ENCODE assay signal across 11 cellular contexts in genomic region chr3:45676248-45677044, GRCh38. TPM values are rescaled to one million over a fixed set of nuclear protein-coding genes. Genes with fewer than 3 reads are reported as not detected.
DNase-seq lines count a peak whose midpoint lies in the region; ATAC-seq and TF ChIP-seq lines count a peak whose summit lies in the region.
"Had no signal": no experiment of that assay in that cellular context is flagged by ENCODE, and none has a peak within 500 bp of the region (broad histone marks: within the 10 kb centered on the region; RNA-seq: fewer than 3 reads in every experiment).

No MANE protein-coding gene starts in this region.

- no peak overlapping the region for H3K4me3 ChIP-seq in lung
- no peak overlapping the region for H3K4me3 ChIP-seq in thyroid gland (replicated peaks in 1 of 3)
- no peak overlapping the region for H3K4me3 ChIP-seq in ovary
- H3K4me3 ChIP-seq: dorsolateral prefrontal cortex had no signal

- H3K27me3 Mint-ChIP-seq in activated CD8-positive, alpha-beta memory T cell treated with anti-CD3 and anti-CD28 coated beads, Interleukin-2, amount 10 ng/mL, durations not matched to agents 7 days and 5 days, result no peaks in the 10 kb centered on the region
- no peaks in the 10 kb centered on the region for H3K27me3 Mint-ChIP-seq in brain

- H3K9me3 Mint-ChIP-seq in activated CD8-positive, alpha-beta memory T cell treated with anti-CD3 and anti-CD28 coated beads, Interleukin-2, amount 10 ng/mL, durations not matched to agents 7 days and 5 days (ENCODE audit: low read depth), result no peaks in the 10 kb centered on the region
- no peaks in the 10 kb centered on the region for H3K9me3 Mint-ChIP-seq in brain

- CTCF ChIA-PET in activated CD8-positive, alpha-beta memory T cell treated with anti-CD3 and anti-CD28 coated beads, Interleukin-2, amount 10 ng/mL, durations not matched to agents 7 days and 5 days (lab: Charles Lee), result interaction anchor here (1.0 to 7.2 kb wide), 6 partner anchors 9 to 532 kb away, joined by 3 to 45 read pairs (median 6); partner anchors contain the start of genes CCR1 and SACM1L

- H3K4me1 Mint-ChIP-seq in activated CD8-positive, alpha-beta memory T cell treated with anti-CD3 and anti-CD28 coated beads, Interleukin-2, amount 10 ng/mL, durations not matched to agents 7 days and 5 days, result peaks cover 24% of the 10 kb centered on the region
- peaks cover 14% of the 10 kb centered on the region for H3K4me1 Mint-ChIP-seq in brain

- ATAC-seq in activated CD8-positive, alpha-beta memory T cell treated with anti-CD3 and anti-CD28 coated beads, Interleukin-2, amount 10 ng/mL, durations not matched to agents 7 days and 5 days, result peak; percentile 65
- ATAC-seq in lung (ENCODE audit: insufficient read depth, low FRiP score), result no peak
- no peak for ATAC-seq in GM18505 (IDR thresholded peaks at IDR 0.05; ENCODE audit: unreplicated experiment)

- no peaks in the 10 kb centered on the region for H3K9me3 ChIP-seq in lung (ENCODE audit: control insufficient read depth in 2 of 2, insufficient read depth in 1 of 2, low read length in 1 of 2)
- H3K9me3 ChIP-seq in thyroid gland, result no peaks in the 10 kb centered on the region
- no peaks in the 10 kb centered on the region for H3K9me3 ChIP-seq in ovary

- no peak for TF ChIP-seq CTCF in brain (conservative IDR thresholded peaks at IDR 0.05)
- no peak for TF ChIP-seq CTCF in lung (IDR thresholded peaks at IDR 0.05; ENCODE audit: control extremely low read depth, extremely low read depth)
- TF ChIP-seq CTCF in thyroid gland (IDR thresholded peaks at IDR 0.05), result no peak
- TF ChIP-seq CTCF in ovary (IDR thresholded peaks at IDR 0.05), result no peak

- intact Hi-C loops in thyroid gland (cut with DNase I) (no loop called here), ovary (cut with DNase I) (no loop called here)

- H3K36me3 ChIP-seq in lung (ENCODE audit: control insufficient read depth in 2 of 2, insufficient read depth in 2 of 2, low read length in 2 of 2) (peaks cover 6 to 46% of the 10 kb centered on the region in 2 donors), thyroid gland (peaks cover 12 to 17% of the 10 kb centered on the region in 2 donors), ovary (no peaks in the 10 kb centered on the region)

- H3K27ac ChIP-seq in lung (ENCODE audit: low read depth in 1 of 2, low read length in 1 of 2) (peak overlapping the region; percentile 79 to 90), thyroid gland (peak overlapping the region; percentile 96 to 98 (median 98)), ovary (peak overlapping the region in 1 of 2 donors; percentile 11)
- H3K27ac ChIP-seq: VCaP had no signal

- peak overlapping the region; percentile 59 for H3K4me3 Mint-ChIP-seq in activated CD8-positive, alpha-beta memory T cell treated with anti-CD3 and anti-CD28 coated beads, Interleukin-2, amount 10 ng/mL, durations not matched to agents 7 days and 5 days
- H3K4me3 Mint-ChIP-seq in brain, result no peak overlapping the region

- no peak for TF ChIP-seq POLR2A in thyroid gland (IDR thresholded peaks at IDR 0.05)
- no peak for TF ChIP-seq POLR2A in GM18505 (IDR thresholded peaks at IDR 0.05; ENCODE audit: borderline replicate concordance, extremely low read depth, insufficient read depth, insufficient read length)
- TF ChIP-seq POLR2A in ovary (IDR thresholded peaks at IDR 0.05), result no peak

- no peak for TF ChIP-seq EP300 in ovary (IDR thresholded peaks at IDR 0.05)

- DNase-seq in activated CD8-positive, alpha-beta memory T cell treated with anti-CD3 and anti-CD28 coated beads, Interleukin-2, amount 10 ng/mL, durations not matched to agents 7 days and 5 days, result no peak
- no peak for DNase-seq in activated CD8-positive, alpha-beta memory T cell treated with anti-CD3 and anti-CD28 coated beads, Interleukin-2, amount 50 U/mL, for 4 hours
- no peak for DNase-seq in lung (ENCODE audit: low spot score)
- peak in 1 of 2 donors; percentile 28 for DNase-seq in thyroid gland
- no peak for DNase-seq in ovary
- no peak for DNase-seq in NCI-H2227 treated with DMSO at 0.1 percent for 48 hours (lab: John Stamatoyannopoulos, UW)
- DNase-seq: dorsolateral prefrontal cortex, NCI-H1436 had no signal

- WGBS in lung, 2 donors, result 33 to 44% methylated on average over 7 of the region's 7 CpGs
- 48 to 55% methylated on average over 6 to 7 of the region's 7 CpGs for WGBS in thyroid gland, 2 donors
- WGBS in ovary, 3 donors, result 49 to 58% (median 55%) methylated on average over 7 of the region's 7 CpGs

- H3K27me3 ChIP-seq in lung (ENCODE audit: control insufficient read depth, insufficient read depth), result no peaks in the 10 kb centered on the region
- H3K27me3 ChIP-seq in thyroid gland, result no peaks in the 10 kb centered on the region
- no peaks in the 10 kb centered on the region for H3K27me3 ChIP-seq in ovary
- H3K27me3 ChIP-seq: dorsolateral prefrontal cortex had no signal

- peak overlapping the region; percentile 94 for H3K27ac Mint-ChIP-seq in activated CD8-positive, alpha-beta memory T cell treated with anti-CD3 and anti-CD28 coated beads, Interleukin-2, amount 10 ng/mL, durations not matched to agents 7 days and 5 days
- peak overlapping the region; percentile 16 to 94 (median 86) for H3K27ac Mint-ChIP-seq in brain

- peaks cover 43% of the 10 kb centered on the region for H3K36me3 Mint-ChIP-seq in activated CD8-positive, alpha-beta memory T cell treated with anti-CD3 and anti-CD28 coated beads, Interleukin-2, amount 10 ng/mL, durations not matched to agents 7 days and 5 days
- peaks cover 51% of the 10 kb centered on the region for H3K36me3 Mint-ChIP-seq in brain

- H3K4me1 ChIP-seq in lung (ENCODE audit: control insufficient read depth in 2 of 2, insufficient read depth in 2 of 2, low read length in 2 of 2) (peaks cover 10 to 15% of the 10 kb centered on the region in 2 donors), thyroid gland (peaks cover 49 to 51% of the 10 kb centered on the region in 2 donors), ovary (ENCODE audit: insufficient read depth) (no peaks in the 10 kb centered on the region)

RNA-seq across cellular contexts. Expression of gene SACM1L, which starts 12.8 kb away (rescaled TPM):
- 10 to 100 TPM; 71.6 to 88.7 TPM for total RNA-seq in activated CD8-positive, alpha-beta memory T cell treated with anti-CD3 and anti-CD28 coated beads, Interleukin-2, amount 10 ng/mL, durations not matched to agents 7 days and 5 days
- polyA plus RNA-seq in brain (ENCODE audit: insufficient read depth, low read depth, low replicate concordance), result 9.9 TPM
- total RNA-seq in lung, result 100 to 1,000 TPM in 1 of 2 donors, 10 to 100 TPM in 1; 53.3 to 117 TPM
- 10 to 100 TPM; 23.3 to 34.2 TPM for polyA plus RNA-seq in lung
- total RNA-seq in thyroid gland, result 100 to 1,000 TPM in 3 of 4 donors, 10 to 100 TPM in 1; 87.0 to 161 (median 111) TPM
- 10 to 100 TPM; 25.7 to 47.3 (median 39.6) TPM for total RNA-seq in ovary
- polyA plus RNA-seq in ovary, result 10 to 100 TPM; 19.0 to 30.5 TPM
